ENCODE assay signal across 10 cellular contexts in genomic region chr4:13546374-13546854, GRCh38. TPM values are rescaled to one million over a fixed set of nuclear protein-coding genes. Genes with fewer than 3 reads are reported as not detected.
A peak's percentile ranks its signal among the peaks of the same experiment; 100 is the strongest.
DNase-seq lines count a peak whose midpoint lies in the region; ATAC-seq, FAIRE-seq and TF ChIP-seq lines count a peak whose summit lies in the region.
"Had no signal": no experiment of that assay in that cellular context is flagged by ENCODE, and none has a peak within 500 bp of the region (broad histone marks: within the 10 kb centered on the region; RNA-seq: fewer than 3 reads in every experiment).

No MANE protein-coding gene starts in this region.

- peaks cover 39% of the 10 kb centered on the region for H3K4me1 Mint-ChIP-seq in activated naive CD8-positive, alpha-beta T cell (ENCODE audit: low read depth)

- no peak overlapping the region for H3K4me3 ChIP-seq in A549
- H3K4me3 ChIP-seq in mucosa of stomach (ENCODE audit: low read length), result no peak overlapping the region

- H3K9ac ChIP-seq in mucosa of stomach (ENCODE audit: low read length), result peak overlapping the region; percentile 32

- H3K4me1 ChIP-seq in A549 (no peaks in the 10 kb centered on the region; the same call in 2 of the 3 replicates), mucosa of stomach (ENCODE audit: control insufficient read depth, insufficient read depth, low read length) (peaks cover 20% of the 10 kb centered on the region)

- no peak for ATAC-seq in A549
- ATAC-seq in GM21515 (IDR thresholded peaks at IDR 0.05; ENCODE audit: unreplicated experiment), result no peak

- TF ChIP-seq CTCF in A549 (IDR thresholded peaks at IDR 0.05), result no peak
- TF ChIP-seq CTCF in GM20000 (IDR thresholded peaks at IDR 0.05; ENCODE audit: extremely low read depth, missing control alignments), result no peak

- CTCF ChIA-PET in A549 (lab: Yijun Ruan, JAX), result no interaction called here

- whole genome bisulfite sequencing in A549 (ENCODE audit: missing lambda C conversion rate), result 60% methylated on average over 14 of the region's 14 CpGs

- peak overlapping the region; percentile 87 for H3K4me3 Mint-ChIP-seq in activated naive CD8-positive, alpha-beta T cell

- H3K36me3 Mint-ChIP-seq in activated naive CD8-positive, alpha-beta T cell, result peaks cover 3% of the 10 kb centered on the region

- 0 out of 3 replicates have a peak, but pooled peaks cover 2% of the 10 kb centered on the region for H3K9me3 ChIP-seq in A549
- H3K9me3 ChIP-seq in mucosa of stomach (ENCODE audit: control insufficient read depth, low read length), result no peaks in the 10 kb centered on the region

- FAIRE-seq in A549 (lab: Jason Lieb, UNC), result no peak

- TF ChIP-seq EP300 in A549 (IDR thresholded peaks at IDR 0.05), result no peak

- peak overlapping the region; percentile 64 for H3K27ac Mint-ChIP-seq in activated naive CD8-positive, alpha-beta T cell

- peaks cover 8% of the 10 kb centered on the region for H3K9me3 Mint-ChIP-seq in activated naive CD8-positive, alpha-beta T cell (ENCODE audit: low read depth)

- no peak overlapping the region for H3K27ac ChIP-seq in A549
- H3K27ac ChIP-seq: left ventricle myocardium inferior had no signal

- H3K36me3 ChIP-seq in mucosa of stomach (ENCODE audit: control insufficient read depth, insufficient read depth, low read length), result no peaks in the 10 kb centered on the region
- H3K36me3 ChIP-seq: left ventricle myocardium inferior, spleen had no signal

- H3K4me2 ChIP-seq in A549, result 0 out of 3 replicates have a peak overlapping the region, but pooled peaks have one; percentile 26

- POLR2A ChIA-PET in A549 (lab: Yijun Ruan, JAX), result no interaction called here

- peaks cover 83% of the 10 kb centered on the region for H3K27me3 ChIP-seq in mucosa of stomach (ENCODE audit: control insufficient read depth, insufficient read depth, low read length)

- TF ChIP-seq RAD21 in A549 (conservative IDR thresholded peaks at IDR 0.05 in 1 of 2, IDR thresholded peaks at IDR 0.05 in 1 of 2), result no peak

- H3K27me3 Mint-ChIP-seq in activated naive CD8-positive, alpha-beta T cell, result peaks cover 43% of the 10 kb centered on the region

- no peak for DNase-seq in A549 (ENCODE audit: low read depth in 1 of 2, low spot score in 1 of 2)
- DNase-seq in GM20000 (ENCODE audit: low spot score), result peak; percentile 28
- no peak for DNase-seq in amygdala (lab: John Stamatoyannopoulos, UW)
- no peak for DNase-seq in stimulated activated naive CD4-positive, alpha-beta T cell (lab: John Stamatoyannopoulos, UW)
- no peak for DNase-seq in NCI-H526 treated with DMSO at 0.1 percent for 48 hours (lab: John Stamatoyannopoulos, UW)
- DNase-seq: left ventricle myocardium inferior had no signal

- TF ChIP-seq POLR2A in A549 (IDR thresholded peaks at IDR 0.05; ENCODE audit: low read length), result no peak

TF ChIP-seq in A549, 52 proteins besides CTCF, POLR2A, EP300 and RAD21:
- TF ChIP-seq SMC3 (IDR thresholded peaks at IDR 0.05) (no peak), MAZ (IDR thresholded peaks at IDR 0.05; ENCODE audit: borderline replicate concordance, low read depth, low read length) (no peak), CHD4 (IDR thresholded peaks at IDR 0.05; ENCODE audit: borderline replicate concordance) (no peak), E2F6 (IDR thresholded peaks at IDR 0.05; ENCODE audit: borderline replicate concordance, low read depth) (no peak), POLR2AphosphoS2 (conservative IDR thresholded peaks at IDR 0.05; ENCODE audit: low read length) (no peak), BHLHE40 (IDR thresholded peaks at IDR 0.05; ENCODE audit: low read depth, low read length) (no peak), USF2 (IDR thresholded peaks at IDR 0.05) (no peak)

RNA-seq across cellular contexts. Expression of gene NKX3-2, which starts 2.1 kb away (rescaled TPM):
- polyA plus RNA-seq in A549 (2011; rRNA removed) (0.06 and 0.09 TPM in 2 replicates), A549 (2017; fragmentation: RNase III; extraction: RNeasy Plus Mini Kit Qiagen cat#74134 plus additional on column Dnase treatment) (0.17 to 0.44 TPM (median 0.38 TPM) in 3 replicates)
- 0.08 and 0.14 TPM in 2 replicates for polyA plus RNA-seq in A549 (2012; cell fraction: cytosol; rRNA removed)
- 0.22 and 0.24 TPM in 2 replicates for polyA plus RNA-seq in A549 (2012; cell fraction: nucleus; rRNA removed)
- polyA minus RNA-seq in A549 (2011; rRNA and poly(A)+ RNA removed), result 0.15 TPM in 1 of 2 replicates, not detected in the other
